ENCODE assay signal across 12 cellular contexts in genomic region chr5:108260858-108261170, GRCh38.
DNase-seq lines count a peak whose midpoint lies in the region; ATAC-seq and TF ChIP-seq lines count a peak whose summit lies in the region.
"Had no signal": no experiment of that assay in that cellular context is flagged by ENCODE, and none has a peak within 500 bp of the region (broad histone marks: within the 10 kb centered on the region; RNA-seq: fewer than 3 reads in every experiment).

No MANE protein-coding gene starts in this region.

- H2AFZ ChIP-seq in fibroblast of lung (ENCODE audit: low read length) = peak overlapping the region; percentile 54

- H3K27me3 ChIP-seq in fibroblast of lung (ENCODE audit: control insufficient read depth, insufficient read depth, low read length) = no peaks in the 10 kb centered on the region
- no peaks in the 10 kb centered on the region for H3K27me3 ChIP-seq in skeletal muscle satellite cell (ENCODE audit: control insufficient read depth, insufficient read depth, low read length)
- H3K27me3 ChIP-seq: ascending aorta, uterus had no signal

- DNase-seq in activated CD8-positive, alpha-beta T cell treated with anti-CD3 and anti-CD28 coated beads for 36 hours = no peak
- no peak for DNase-seq in activated CD8-positive, alpha-beta T cell treated with anti-CD3 and anti-CD28 coated beads, Interleukin-2, amount 10 ng/mL, durations not matched to agents 7 days and 5 days
- no peak for DNase-seq in RWPE1 (ENCODE audit: low spot score)
- DNase-seq in fibroblast of lung (ENCODE audit: low read depth in 2 of 2) = no peak
- DNase-seq in NCI-H146 (lab: John Stamatoyannopoulos, UW) = no peak

- CTCF ChIA-PET in activated CD8-positive, alpha-beta T cell treated with anti-CD3 and anti-CD28 coated beads for 36 hours (lab: Charles Lee) = interaction anchor here (0.7 to 4.0 kb wide), 39 partner anchors 9 to 169 kb away, joined by 3 to 70 read pairs (median 4); partner anchors contain the start of gene FBXL17
- CTCF ChIA-PET in activated CD8-positive, alpha-beta T cell treated with anti-CD3 and anti-CD28 coated beads, Interleukin-2, amount 10 ng/mL, durations not matched to agents 7 days and 5 days (lab: Charles Lee) = interaction anchor here (0.7 to 3.8 kb wide), 26 partner anchors 10 to 354 kb away, joined by 3 to 39 read pairs (median 5); no protein-coding TSS in a partner anchor
- CTCF ChIA-PET in RWPE1 (lab: Yijun Ruan, JAX) = interaction anchor here (0.5 to 2.3 kb wide), 22 partner anchors 8 to 814 kb away, joined by 3 to 40 read pairs (median 4); no protein-coding TSS in a partner anchor

- H3K9me3 ChIP-seq in fibroblast of lung (ENCODE audit: control insufficient read depth, insufficient read depth, low read depth, low read length) = no peaks in the 10 kb centered on the region
- H3K9me3 ChIP-seq in skeletal muscle satellite cell (replicated peaks; ENCODE audit: low read length) = no peaks in the 10 kb centered on the region
- H3K9me3 ChIP-seq: ascending aorta, psoas muscle, uterus had no signal

- ATAC-seq in activated CD8-positive, alpha-beta T cell treated with anti-CD3 and anti-CD28 coated beads for 36 hours = no peak
- no peak for ATAC-seq in activated CD8-positive, alpha-beta T cell treated with anti-CD3 and anti-CD28 coated beads, Interleukin-2, amount 10 ng/mL, durations not matched to agents 7 days and 5 days
- no peak for ATAC-seq in GM21381 (IDR thresholded peaks at IDR 0.05; ENCODE audit: unreplicated experiment)
- ATAC-seq in HG02938 (IDR thresholded peaks at IDR 0.05; ENCODE audit: unreplicated experiment) = no peak

- no peaks in the 10 kb centered on the region for H3K4me1 ChIP-seq in fibroblast of lung (ENCODE audit: control insufficient read depth, extremely low read depth, insufficient read depth, low read length)
- peaks cover 18% of the 10 kb centered on the region for H3K4me1 ChIP-seq in skeletal muscle satellite cell (ENCODE audit: control insufficient read depth, insufficient read depth, low read length)
- H3K4me1 ChIP-seq: uterus had no signal

- H3K36me3 ChIP-seq in fibroblast of lung (ENCODE audit: control insufficient read depth, insufficient read depth, low read length) = no peaks in the 10 kb centered on the region
- H3K36me3 ChIP-seq in skeletal muscle satellite cell (ENCODE audit: insufficient read depth, low read length) = no peaks in the 10 kb centered on the region
- H3K36me3 ChIP-seq: ascending aorta, uterus had no signal

- intact Hi-C loops in activated CD8-positive, alpha-beta T cell treated with anti-CD3 and anti-CD28 coated beads for 36 hours (cut with micrococcal nuclease) = loop anchor here (2.0 kb wide), 1 partner anchor 84 kb away; no protein-coding TSS in a partner anchor

- H3K4me1 Mint-ChIP-seq in activated CD8-positive, alpha-beta T cell treated with anti-CD3 and anti-CD28 coated beads for 36 hours (ENCODE audit: low read depth) = peaks cover 8% of the 10 kb centered on the region
- H3K4me1 Mint-ChIP-seq in activated CD8-positive, alpha-beta T cell treated with anti-CD3 and anti-CD28 coated beads, Interleukin-2, amount 10 ng/mL, durations not matched to agents 7 days and 5 days (ENCODE audit: low read depth) = peaks cover 1% of the 10 kb centered on the region

- no peaks in the 10 kb centered on the region for H4K20me1 ChIP-seq in fibroblast of lung (ENCODE audit: control insufficient read depth, extremely low read depth, insufficient read depth, low read length)

- H3K4me3 ChIP-seq in fibroblast of lung (replicated peaks in 1 of 4; ENCODE audit: control extremely low read depth in 1 of 4, insufficient read depth in 1 of 4, low read depth in 3 of 4, low read length in 4 of 4) (no peak overlapping the region), skeletal muscle satellite cell (ENCODE audit: low read length) (no peak overlapping the region)
- H3K4me3 ChIP-seq: uterus had no signal

- no peaks in the 10 kb centered on the region for H3K79me2 ChIP-seq in fibroblast of lung (ENCODE audit: control insufficient read depth, insufficient read depth, low read length)

- H3K9ac ChIP-seq in fibroblast of lung (ENCODE audit: insufficient read depth, low read length) = no peak overlapping the region
- H3K9ac ChIP-seq in skeletal muscle satellite cell (ENCODE audit: low read depth, low read length) = no peak overlapping the region

- POLR2A ChIA-PET in activated CD8-positive, alpha-beta T cell treated with anti-CD3 and anti-CD28 coated beads for 36 hours (lab: Charles Lee) = no interaction called here
- POLR2A ChIA-PET in activated CD8-positive, alpha-beta T cell treated with anti-CD3 and anti-CD28 coated beads, Interleukin-2, amount 10 ng/mL, durations not matched to agents 7 days and 5 days (lab: Charles Lee) = interaction anchor here (1.3 kb wide), 1 partner anchor 120 kb away, joined by 3 read pairs; no protein-coding TSS in a partner anchor
- POLR2A ChIA-PET in RWPE1 (lab: Yijun Ruan, JAX; ENCODE audit: low non-redundant PET) = no interaction called here

- no peaks in the 10 kb centered on the region for H3K36me3 Mint-ChIP-seq in activated CD8-positive, alpha-beta T cell treated with anti-CD3 and anti-CD28 coated beads for 36 hours (ENCODE audit: low read depth)
- H3K36me3 Mint-ChIP-seq in activated CD8-positive, alpha-beta T cell treated with anti-CD3 and anti-CD28 coated beads, Interleukin-2, amount 10 ng/mL, durations not matched to agents 7 days and 5 days (ENCODE audit: low read depth) = no peaks in the 10 kb centered on the region

- no peak overlapping the region for H3K27ac Mint-ChIP-seq in activated CD8-positive, alpha-beta T cell treated with anti-CD3 and anti-CD28 coated beads for 36 hours
- no peak overlapping the region for H3K27ac Mint-ChIP-seq in activated CD8-positive, alpha-beta T cell treated with anti-CD3 and anti-CD28 coated beads, Interleukin-2, amount 10 ng/mL, durations not matched to agents 7 days and 5 days

- no peaks in the 10 kb centered on the region for H3K9me3 Mint-ChIP-seq in activated CD8-positive, alpha-beta T cell treated with anti-CD3 and anti-CD28 coated beads for 36 hours
- no peaks in the 10 kb centered on the region for H3K9me3 Mint-ChIP-seq in activated CD8-positive, alpha-beta T cell treated with anti-CD3 and anti-CD28 coated beads, Interleukin-2, amount 10 ng/mL, durations not matched to agents 7 days and 5 days (ENCODE audit: insufficient read depth)
- H3K9me3 Mint-ChIP-seq: nephron progenitor cell had no signal

- TF ChIP-seq CTCF in activated CD8-positive, alpha-beta T cell treated with anti-CD3 and anti-CD28 coated beads for 36 hours (IDR thresholded peaks at IDR 0.05) = peak; percentile 27
- TF ChIP-seq CTCF in RWPE1 (conservative IDR thresholded peaks at IDR 0.05; ENCODE audit: low read depth) (peak; percentile 72), fibroblast of lung (conservative IDR thresholded peaks at IDR 0.05 in 1 of 2, IDR thresholded peaks at IDR 0.05 in 1 of 2; ENCODE audit: low read depth in 1 of 2, low read length in 2 of 2) (no peak)

- H3K4me3 Mint-ChIP-seq in activated CD8-positive, alpha-beta T cell treated with anti-CD3 and anti-CD28 coated beads for 36 hours = no peak overlapping the region
- no peak overlapping the region for H3K4me3 Mint-ChIP-seq in activated CD8-positive, alpha-beta T cell treated with anti-CD3 and anti-CD28 coated beads, Interleukin-2, amount 10 ng/mL, durations not matched to agents 7 days and 5 days
- H3K4me3 Mint-ChIP-seq: nephron progenitor cell had no signal

- H3K4me2 ChIP-seq in fibroblast of lung (ENCODE audit: extremely low read depth, insufficient read depth, low read length) = no peak overlapping the region
- peak overlapping the region; percentile 57 for H3K4me2 ChIP-seq in skeletal muscle satellite cell (ENCODE audit: low read length)

- no peaks in the 10 kb centered on the region for H3K27me3 Mint-ChIP-seq in activated CD8-positive, alpha-beta T cell treated with anti-CD3 and anti-CD28 coated beads for 36 hours
- no peaks in the 10 kb centered on the region for H3K27me3 Mint-ChIP-seq in activated CD8-positive, alpha-beta T cell treated with anti-CD3 and anti-CD28 coated beads, Interleukin-2, amount 10 ng/mL, durations not matched to agents 7 days and 5 days (ENCODE audit: low read depth)

- H3K27ac ChIP-seq in RWPE1 (no peak overlapping the region), fibroblast of lung (ENCODE audit: insufficient read depth, low read length) (no peak overlapping the region)
- H3K27ac ChIP-seq: ascending aorta, psoas muscle, uterus had no signal

Comparison
In these comparisons a context has a peak if more than half of its experiments do, and no peak if none do; other contexts are left out.
1. CTCF ChIP-seq: peak in activated CD8-positive, alpha-beta T cell treated with anti-CD3 and anti-CD28 coated beads for 36 hours (single experiment) and RWPE1 (single experiment); none in fibroblast of lung (0 of 2).